9 cellular contexts compared by ENCODE assay signal in the genomic region with DNA sequence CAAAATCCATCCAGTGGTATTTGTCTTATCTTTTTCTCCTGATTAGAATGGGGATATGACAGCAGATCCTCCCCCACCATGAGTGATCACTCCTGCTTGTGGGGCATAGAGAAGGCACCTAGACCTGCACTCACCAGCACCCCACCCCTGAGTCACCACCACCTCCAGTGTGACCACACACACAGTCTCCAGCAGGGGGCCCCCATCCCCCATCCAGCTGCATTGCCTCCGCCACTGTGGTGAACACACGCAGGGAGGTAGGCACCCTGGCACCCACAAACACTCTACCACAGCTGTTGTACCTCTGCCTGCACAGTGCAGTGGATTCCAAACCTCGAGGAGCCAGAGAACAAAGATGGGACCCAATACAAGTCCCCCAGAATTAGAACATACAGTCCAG. TPM values are rescaled to one million over a fixed set of nuclear protein-coding genes. Genes with fewer than 3 reads are reported as not detected.
DNase-seq lines count a peak whose midpoint lies in the region; ATAC-seq and TF ChIP-seq lines count a peak whose summit lies in the region.
"Had no signal": no experiment of that assay in that cellular context is flagged by ENCODE, and none has a peak within 500 bp of the region (broad histone marks: within the 10 kb centered on the region; RNA-seq: fewer than 3 reads in every experiment).

No MANE protein-coding gene starts in this region.

- H3K9me2 ChIP-seq in OCI-LY7 (ENCODE audit: insufficient read depth, low read length): no peaks in the 10 kb centered on the region

- DNase-seq in OCI-LY7 (ENCODE audit: low spot score) (peak; percentile 33), lung microvascular endothelial cell (ENCODE audit: low read depth in 2 of 2) (peak; percentile 8 to 49), thyroid gland (peak; percentile 2 to 8), hippocampal formation (lab: John Stamatoyannopoulos, UW) (no peak)
- peak; percentile 38 for DNase-seq in activated effector memory CD4-positive, alpha-beta T cell treated with Interleukin-2 at 50 U/mL for 16 hours

- H4K20me1 ChIP-seq in OCI-LY7 (ENCODE audit: insufficient read depth, low read length): no peaks in the 10 kb centered on the region

- peak; percentile 83 for ATAC-seq in GM18505 (IDR thresholded peaks at IDR 0.05; ENCODE audit: unreplicated experiment)
- peak; percentile 96 for ATAC-seq in HG02588 (IDR thresholded peaks at IDR 0.05; ENCODE audit: unreplicated experiment)
- no peak for ATAC-seq in GM21528 (IDR thresholded peaks at IDR 0.05; ENCODE audit: low FRiP score, unreplicated experiment)

- TF ChIP-seq CTCF in OCI-LY7 (conservative IDR thresholded peaks at IDR 0.05; ENCODE audit: low read length) (peak; percentile 68), thyroid gland (IDR thresholded peaks at IDR 0.05) (peak in 1 of 6 experiments; percentile 14)

- no peaks in the 10 kb centered on the region for H3K27me3 ChIP-seq in thyroid gland

- POLR2A ChIA-PET in OCI-LY7 (lab: Charles Lee): no interaction called here

- no TSS peak for BruUV-seq in OCI-LY7 (replicated peaks; lab: Mats Ljungman, UMichigan)

- H3K36me3 ChIP-seq in OCI-LY7 (ENCODE audit: insufficient read depth, low read length) (no peaks in the 10 kb centered on the region), thyroid gland (no peaks in the 10 kb centered on the region)
- H3K36me3 ChIP-seq: adrenal gland had no signal

- intact Hi-C loops in OCI-LY7 (cut with micrococcal nuclease; ENCODE audit: unreplicated experiment): no loop called here
- intact Hi-C loops in thyroid gland (cut with DNase I): no loop called here

- 20% methylated on average over 1 of the region's 3 CpGs; no CpG with 5 or more reads in 1 of the 2 donors for WGBS in thyroid gland, 2 donors

- H3K4me2 ChIP-seq in OCI-LY7 (ENCODE audit: low read length): no peak overlapping the region

- no peaks in the 10 kb centered on the region for H3K79me2 ChIP-seq in OCI-LY7 (ENCODE audit: insufficient read depth, low read depth, low read length)

- CTCF ChIA-PET in OCI-LY7 (lab: Charles Lee; ENCODE audit: unreplicated experiment): no interaction called here

- no peaks in the 10 kb centered on the region for H3K4me1 ChIP-seq in OCI-LY7 (ENCODE audit: insufficient read depth, low read length, poor library complexity, severe bottlenecking)
- H3K4me1 ChIP-seq in thyroid gland: no peaks in the 10 kb centered on the region
- H3K4me1 ChIP-seq: adrenal gland had no signal

- H2AFZ ChIP-seq in OCI-LY7 (ENCODE audit: low read length): no peak overlapping the region

- no peak overlapping the region for H3K4me3 ChIP-seq in OCI-LY7 (ENCODE audit: low read depth, low read length, poor library complexity, severe bottlenecking)
- no peak overlapping the region for H3K4me3 ChIP-seq in thyroid gland (replicated peaks in 1 of 3)
- H3K4me3 ChIP-seq: adrenal gland had no signal

- TF ChIP-seq POLR2A in GM18505 (IDR thresholded peaks at IDR 0.05; ENCODE audit: borderline replicate concordance, extremely low read depth, insufficient read depth, insufficient read length): no peak
- no peak for TF ChIP-seq POLR2A in thyroid gland (IDR thresholded peaks at IDR 0.05)

- H3K27ac ChIP-seq in OCI-LY7 (ENCODE audit: low read depth, low read length, poor library complexity, severe bottlenecking) (no peak overlapping the region), thyroid gland (no peak overlapping the region)
- H3K27ac ChIP-seq: adrenal gland had no signal

- H3K9me3 ChIP-seq in OCI-LY7 (ENCODE audit: low read length): no peaks in the 10 kb centered on the region
- no peaks in the 10 kb centered on the region for H3K9me3 ChIP-seq in thyroid gland
- H3K9me3 ChIP-seq: adrenal gland had no signal

RNA-seq across cellular contexts. Expression of gene MAGEA8, which starts 9.0 kb away (rescaled TPM):
- not detected in 2 replicates for total RNA-seq in OCI-LY7 (2014; rRNA removed; shearing (Covaris generic))
- not detected in 2 replicates for total RNA-seq in OCI-LY7 (2022)
- not detected in 2 replicates for total RNA-seq in lung microvascular endothelial cell
- not detected for total RNA-seq in thyroid gland
- total RNA-seq: adrenal gland had no signal

RNA-seq across cellular contexts. Expression of gene HSFX4, which starts 57.4 kb away (rescaled TPM):
- not detected in 2 replicates for total RNA-seq in OCI-LY7 (2014; rRNA removed; shearing (Covaris generic))
- total RNA-seq in OCI-LY7 (2022) (not detected in 2 replicates), lung microvascular endothelial cell (not detected in 2 replicates), thyroid gland (not detected)
- total RNA-seq: adrenal gland had no signal

Comparison
In these comparisons a context has a peak if more than half of its experiments do, and no peak if none do; other contexts are left out.
1. DNase-seq: peak in OCI-LY7 (single experiment), activated effector memory CD4-positive, alpha-beta T cell treated with Interleukin-2 at 50 U/mL for 16 hours (single experiment), lung microvascular endothelial cell (2 of 2) and thyroid gland (2 of 2); none in hippocampal formation (0 of 2).